ENCODE assay signal across 35 cellular contexts in genomic region chr15:78957416-78958093, GRCh38.
"Had no signal": no experiment of that assay in that cellular context is flagged by ENCODE, and none has a peak within 500 bp of the region (broad histone marks: within the 10 kb centered on the region; RNA-seq: fewer than 3 reads in every experiment).

No MANE protein-coding gene starts in this region.

- H3K4me1 ChIP-seq: breast epithelium, gastrocnemius medialis had no signal

- ATAC-seq: activated CD4-positive, alpha-beta T cell treated with anti-CD3 and anti-CD28 coated beads for 36 hours; activated CD8-positive, alpha-beta memory T cell treated with anti-CD3 and anti-CD28 coated beads, Interleukin-2, amount 10 ng/mL, durations not matched to agents 7 days and 5 days; activated CD8-positive, alpha-beta T cell treated with anti-CD3 and anti-CD28 coated beads, Interleukin-2, amount 10 ng/mL, durations not matched to agents 7 days and 5 days; activated naive CD8-positive, alpha-beta T cell treated with anti-CD3 and anti-CD28 coated beads, Interleukin-2, amount 50 U/mL, for 24 hours; foreskin keratinocyte; gastrocnemius medialis; heart left ventricle had no signal

- H3K27ac Mint-ChIP-seq: activated CD4-positive, alpha-beta memory T cell treated with anti-CD3 and anti-CD28 coated beads for 36 hours; activated CD4-positive, alpha-beta T cell treated with anti-CD3 and anti-CD28 coated beads for 36 hours; activated CD4-positive, alpha-beta T cell treated with anti-CD3 and anti-CD28 coated beads, Interleukin-2, amount 10 ng/mL, durations not matched to agents 24 days and 14 days; activated CD8-positive, alpha-beta memory T cell treated with anti-CD3 and anti-CD28 coated beads, Interleukin-2, amount 10 ng/mL, durations not matched to agents 7 days and 5 days; activated CD8-positive, alpha-beta T cell treated with anti-CD3 and anti-CD28 coated beads, Interleukin-2, amount 10 ng/mL, durations not matched to agents 7 days and 5 days; activated naive CD4-positive, alpha-beta T cell treated with anti-CD3 and anti-CD28 coated beads for 36 hours; activated naive CD4-positive, alpha-beta T cell treated with anti-CD3 and anti-CD28 coated beads, Interleukin-2, amount 50 U/mL, for 24 hours; activated naive CD8-positive, alpha-beta T cell treated with anti-CD3 and anti-CD28 coated beads for 36 hours; activated naive CD8-positive, alpha-beta T cell treated with anti-CD3 and anti-CD28 coated beads, Interleukin-2, amount 50 U/mL, for 24 hours; activated T-helper 1 cell treated with anti-CD3 and anti-CD28 coated beads, Interleukin-12 subunit alpha, Interleukin-12 subunit beta, Interleukin-2, Interleukin-4 antibody, amounts not matched to agents 30 ng/mL and 10 ng/mL and 1 ng/mL, durations not matched to agents 14 hours and 24 hours and 36 hours; activated T-helper 2 cell treated with anti-CD3 and anti-CD28 coated beads, Interferon-gamma antibody, Interleukin-2, Interleukin-4, amounts not matched to agents 10 μg/mL and 5 μg/mL and 100 μg/mL, durations not matched to agents 14 hours and 24 hours and 36 hours; brain; dendritic cell treated with granulocyte-macrophage colony-stimulating factor and Interleukin-4, amounts not matched to agents 40 ng/mL and 50 ng/mL, for 4 days had no signal

- DNase-seq: activated CD4-positive, alpha-beta memory T cell treated with anti-CD3 and anti-CD28 coated beads for 36 hours; activated CD4-positive, alpha-beta T cell treated with anti-CD3 and anti-CD28 coated beads for 36 hours; activated CD4-positive, alpha-beta T cell treated with anti-CD3 and anti-CD28 coated beads, Interleukin-2, amount 10 ng/mL, durations not matched to agents 24 days and 14 days; activated CD4-positive, CD25-positive, alpha-beta regulatory T cell; activated CD4-positive, CD25-positive, alpha-beta regulatory T cell treated with anti-CD3 and anti-CD28 coated beads, Interleukin-2, amount 50 U/mL, for 72 hours; activated CD8-positive, alpha-beta memory T cell treated with anti-CD3 and anti-CD28 coated beads, Interleukin-2, amount 10 ng/mL, durations not matched to agents 7 days and 5 days; activated CD8-positive, alpha-beta memory T cell treated with anti-CD3 and anti-CD28 coated beads, Interleukin-2, amount 50 U/mL, for 4 hours; activated CD8-positive, alpha-beta T cell treated with anti-CD3 and anti-CD28 coated beads, Interleukin-2, amount 10 ng/mL, durations not matched to agents 7 days and 5 days; activated effector memory CD4-positive, alpha-beta T cell treated with anti-CD3 and anti-CD28 coated beads, Interleukin-2, amount 50 U/mL, for 16 hours; activated naive CD4-positive, alpha-beta T cell treated with anti-CD3 and anti-CD28 coated beads for 36 hours; activated naive CD8-positive, alpha-beta T cell treated with anti-CD3 and anti-CD28 coated beads for 36 hours; activated naive CD8-positive, alpha-beta T cell treated with anti-CD3 and anti-CD28 coated beads, Interleukin-2, amount 50 U/mL, for 24 hours; activated T-cell treated with anti-CD3 and anti-CD28 coated beads, Interleukin-2, amount 50 U/mL, for 1 hour; activated T-cell treated with anti-CD3 and anti-CD28 coated beads, Interleukin-2, amount 50 U/mL, for 48 hours; adrenal gland; amygdala; central memory CD4-positive, alpha-beta T cell; cerebellar nuclear complex; dorsolateral prefrontal cortex; effector memory CD4-positive, alpha-beta T cell; erythroblast; foreskin keratinocyte; gastrocnemius medialis; glutamatergic neuron; heart left ventricle; T-helper 2 cell had no signal

- H3K27me3 Mint-ChIP-seq: activated CD4-positive, alpha-beta memory T cell treated with anti-CD3 and anti-CD28 coated beads for 36 hours; activated CD4-positive, alpha-beta T cell treated with anti-CD3 and anti-CD28 coated beads for 36 hours; activated naive CD4-positive, alpha-beta T cell treated with anti-CD3 and anti-CD28 coated beads, Interleukin-2, amount 50 U/mL, for 24 hours; activated naive CD8-positive, alpha-beta T cell treated with anti-CD3 and anti-CD28 coated beads for 36 hours had no signal

- H3K9me3 Mint-ChIP-seq: activated CD4-positive, alpha-beta memory T cell treated with anti-CD3 and anti-CD28 coated beads for 36 hours; activated CD4-positive, alpha-beta T cell treated with anti-CD3 and anti-CD28 coated beads, Interleukin-2, amount 10 ng/mL, durations not matched to agents 24 days and 14 days; activated naive CD4-positive, alpha-beta T cell treated with anti-CD3 and anti-CD28 coated beads for 36 hours; activated naive CD4-positive, alpha-beta T cell treated with anti-CD3 and anti-CD28 coated beads, Interleukin-2, amount 50 U/mL, for 24 hours; activated naive CD8-positive, alpha-beta T cell treated with anti-CD3 and anti-CD28 coated beads for 36 hours; activated naive CD8-positive, alpha-beta T cell treated with anti-CD3 and anti-CD28 coated beads, Interleukin-2, amount 50 U/mL, for 24 hours; activated T-helper 1 cell treated with anti-CD3 and anti-CD28 coated beads, Interleukin-12 subunit alpha, Interleukin-12 subunit beta, Interleukin-2, Interleukin-4 antibody, amounts not matched to agents 30 ng/mL and 10 ng/mL and 1 ng/mL, durations not matched to agents 14 hours and 24 hours and 36 hours; activated T-helper 2 cell treated with anti-CD3 and anti-CD28 coated beads, Interferon-gamma antibody, Interleukin-2, Interleukin-4, amounts not matched to agents 10 μg/mL and 5 μg/mL and 100 μg/mL, durations not matched to agents 14 hours and 24 hours and 36 hours; brain; dendritic cell treated with granulocyte-macrophage colony-stimulating factor and Interleukin-4, amounts not matched to agents 40 ng/mL and 50 ng/mL, for 4 days had no signal

- H3K27me3 ChIP-seq: adrenal gland, breast epithelium, cardiac muscle cell, dorsolateral prefrontal cortex, esophagus muscularis mucosa, gastrocnemius medialis, heart left ventricle had no signal

- H3K36me3 Mint-ChIP-seq: activated CD4-positive, alpha-beta memory T cell treated with anti-CD3 and anti-CD28 coated beads for 36 hours; activated CD8-positive, alpha-beta memory T cell treated with anti-CD3 and anti-CD28 coated beads, Interleukin-2, amount 10 ng/mL, durations not matched to agents 7 days and 5 days; activated naive CD4-positive, alpha-beta T cell treated with anti-CD3 and anti-CD28 coated beads, Interleukin-2, amount 50 U/mL, for 24 hours; activated naive CD8-positive, alpha-beta T cell treated with anti-CD3 and anti-CD28 coated beads for 36 hours; brain had no signal

- H3K36me3 ChIP-seq: adrenal gland, breast epithelium, cardiac muscle cell, esophagus muscularis mucosa, gastrocnemius medialis, heart left ventricle had no signal

- H3K4me3 ChIP-seq: adrenal gland, breast epithelium, cardiac muscle cell, coronary artery, dorsolateral prefrontal cortex, esophagus muscularis mucosa, gastrocnemius medialis, heart left ventricle had no signal

- H3K4me1 Mint-ChIP-seq: activated CD4-positive, alpha-beta T cell treated with anti-CD3 and anti-CD28 coated beads for 36 hours; activated CD4-positive, alpha-beta T cell treated with anti-CD3 and anti-CD28 coated beads, Interleukin-2, amount 10 ng/mL, durations not matched to agents 24 days and 14 days; activated CD8-positive, alpha-beta memory T cell treated with anti-CD3 and anti-CD28 coated beads, Interleukin-2, amount 10 ng/mL, durations not matched to agents 7 days and 5 days; activated naive CD4-positive, alpha-beta T cell treated with anti-CD3 and anti-CD28 coated beads, Interleukin-2, amount 50 U/mL, for 24 hours; activated naive CD8-positive, alpha-beta T cell treated with anti-CD3 and anti-CD28 coated beads for 36 hours; activated naive CD8-positive, alpha-beta T cell treated with anti-CD3 and anti-CD28 coated beads, Interleukin-2, amount 50 U/mL, for 24 hours; brain had no signal

- H3K9me3 ChIP-seq: adrenal gland, breast epithelium, esophagus muscularis mucosa, gastrocnemius medialis, heart left ventricle had no signal

- H3K4me3 Mint-ChIP-seq: activated CD4-positive, alpha-beta memory T cell treated with anti-CD3 and anti-CD28 coated beads for 36 hours; activated CD4-positive, alpha-beta T cell treated with anti-CD3 and anti-CD28 coated beads for 36 hours; activated CD4-positive, alpha-beta T cell treated with anti-CD3 and anti-CD28 coated beads, Interleukin-2, amount 10 ng/mL, durations not matched to agents 24 days and 14 days; activated CD8-positive, alpha-beta memory T cell treated with anti-CD3 and anti-CD28 coated beads, Interleukin-2, amount 10 ng/mL, durations not matched to agents 7 days and 5 days; activated CD8-positive, alpha-beta T cell treated with anti-CD3 and anti-CD28 coated beads, Interleukin-2, amount 10 ng/mL, durations not matched to agents 7 days and 5 days; activated naive CD4-positive, alpha-beta T cell treated with anti-CD3 and anti-CD28 coated beads for 36 hours; activated naive CD4-positive, alpha-beta T cell treated with anti-CD3 and anti-CD28 coated beads, Interleukin-2, amount 50 U/mL, for 24 hours; activated naive CD8-positive, alpha-beta T cell treated with anti-CD3 and anti-CD28 coated beads for 36 hours; activated naive CD8-positive, alpha-beta T cell treated with anti-CD3 and anti-CD28 coated beads, Interleukin-2, amount 50 U/mL, for 24 hours; activated T-helper 1 cell treated with anti-CD3 and anti-CD28 coated beads, Interleukin-12 subunit alpha, Interleukin-12 subunit beta, Interleukin-2, Interleukin-4 antibody, amounts not matched to agents 30 ng/mL and 10 ng/mL and 1 ng/mL, durations not matched to agents 14 hours and 24 hours and 36 hours; brain; dendritic cell treated with granulocyte-macrophage colony-stimulating factor and Interleukin-4, amounts not matched to agents 40 ng/mL and 50 ng/mL, for 4 days had no signal

- H3K27ac ChIP-seq: adrenal gland, breast epithelium, cardiac muscle cell, coronary artery, dorsolateral prefrontal cortex, esophagus muscularis mucosa, foreskin keratinocyte, gastrocnemius medialis, heart left ventricle had no signal
